21 cellular contexts compared by ENCODE assay signal in genomic region chr12:126434412-126434811, GRCh38.
"Had no signal": no experiment of that assay in that cellular context is flagged by ENCODE, and none has a peak within 500 bp of the region (broad histone marks: within the 10 kb centered on the region; RNA-seq: fewer than 3 reads in every experiment).

No MANE protein-coding gene starts in this region.

- H3K27me3 ChIP-seq: SJSA1 had no signal

- H3K4me1 ChIP-seq: SJSA1 had no signal

- H3K36me3 ChIP-seq: SJSA1 had no signal

- DNase-seq: KBM-7, NCI-H1048, NCI-H1105, NCI-H1417, NCI-H1436 treated with DMSO at 0.1 percent for 48 hours, NCI-H1694, NCI-H187 treated with DMSO at 0.1 percent for 48 hours, NCI-H2029 treated with DMSO at 0.1 percent for 48 hours, NCI-H2171, NCI-H226, NCI-H446, NCI-H510A, NCI-H524 treated with DMSO at 0.1 percent for 48 hours, NCI-H69, NCI-H774, Right ventricle myocardium superior, RPMI8226, SIG-M5 had no signal

- H3K27ac ChIP-seq: HL-60, SJSA1, SK-N-MC had no signal

- H3K4me3 ChIP-seq: SJSA1, SK-N-MC had no signal
